9 cellular contexts compared by ENCODE assay signal in the genomic region with DNA sequence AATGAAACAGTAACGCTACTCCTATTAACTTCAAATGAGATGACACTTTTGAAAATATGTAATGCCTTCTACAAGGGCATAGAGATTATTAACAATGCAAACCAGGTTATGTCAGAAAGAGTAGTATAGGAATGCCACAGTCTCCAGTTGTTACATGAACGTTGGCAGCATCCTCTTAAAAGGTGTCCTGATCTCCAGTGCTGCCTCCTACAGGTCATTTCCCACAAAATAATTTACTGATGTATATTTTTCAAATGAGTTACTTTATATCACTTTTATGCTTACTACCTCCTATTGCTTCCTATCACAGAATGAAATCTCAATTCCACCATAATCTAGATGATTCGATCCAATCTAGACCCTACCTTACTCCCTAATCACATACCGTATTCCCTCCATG.
DNase-seq lines count a peak whose midpoint lies in the region; ATAC-seq, FAIRE-seq and TF ChIP-seq lines count a peak whose summit lies in the region.
"Had no signal": no experiment of that assay in that cellular context is flagged by ENCODE, and none has a peak within 500 bp of the region (broad histone marks: within the 10 kb centered on the region; RNA-seq: fewer than 3 reads in every experiment).

No MANE protein-coding gene starts in this region.

- ATAC-seq in T-helper 17 cell (no peak), HG02840 (IDR thresholded peaks at IDR 0.05; ENCODE audit: low FRiP score, unreplicated experiment) (no peak)
- ATAC-seq: K562 had no signal

- no peak for FAIRE-seq in small intestine (lab: Jason Lieb, UNC)
- FAIRE-seq: K562 had no signal

- peak; percentile 33 for DNase-seq in DMS 273 (lab: John Stamatoyannopoulos, UW; ENCODE audit: unreplicated experiment)
- no peak for DNase-seq in DMS 273 treated with DMSO at 0.1 percent for 48 hours (lab: John Stamatoyannopoulos, UW)
- peak; percentile 27 for DNase-seq in NCI-H69 (lab: John Stamatoyannopoulos, UW)
- no peak for DNase-seq in endodermal cell
- DNase-seq in small intestine = peak; percentile 0
- no peak for DNase-seq in T-helper 17 cell
- DNase-seq in T-helper 9 cell = no peak

- no peaks in the 10 kb centered on the region for H3K27me3 ChIP-seq in endodermal cell (ENCODE audit: control insufficient read depth, insufficient read depth, low read length, poor library complexity, severe bottlenecking)
- H3K27me3 ChIP-seq in small intestine (ENCODE audit: control insufficient read depth in 2 of 2, insufficient read depth in 2 of 2, low read length in 2 of 2) = no peaks in the 10 kb centered on the region

- no peak overlapping the region for H3K27ac Mint-ChIP-seq in endodermal cell
- no peak overlapping the region for H3K27ac Mint-ChIP-seq in T-helper 17 cell

- H3K4me1 ChIP-seq in endodermal cell (ENCODE audit: control insufficient read depth, insufficient read depth, low read length) (no peaks in the 10 kb centered on the region), small intestine (ENCODE audit: control insufficient read depth in 2 of 2, insufficient read depth in 1 of 2, low read depth in 1 of 2, low read length in 1 of 2) (no peaks in the 10 kb centered on the region)

- no peaks in the 10 kb centered on the region for H3K36me3 Mint-ChIP-seq in endodermal cell (ENCODE audit: low read depth)
- no peaks in the 10 kb centered on the region for H3K36me3 Mint-ChIP-seq in T-helper 17 cell (ENCODE audit: low read depth)

- no peaks in the 10 kb centered on the region for H3K9me3 Mint-ChIP-seq in endodermal cell

- H3K27me3 Mint-ChIP-seq in endodermal cell (ENCODE audit: insufficient read depth) (no peaks in the 10 kb centered on the region), T-helper 17 cell (no peaks in the 10 kb centered on the region)

- H3K4me3 ChIP-seq in endodermal cell (ENCODE audit: low read length) (no peak overlapping the region), small intestine (ENCODE audit: low read depth in 1 of 2, low read length in 2 of 2) (no peak overlapping the region)
- H3K4me3 ChIP-seq: K562 had no signal

- no peaks in the 10 kb centered on the region for H3K9me3 ChIP-seq in endodermal cell (ENCODE audit: control insufficient read depth, low read length)
- H3K9me3 ChIP-seq in small intestine (ENCODE audit: control insufficient read depth, low read depth) = no peaks in the 10 kb centered on the region
- no peaks in the 10 kb centered on the region for H3K9me3 ChIP-seq in T-helper 17 cell (ENCODE audit: control insufficient read depth, low read length, poor library complexity, severe bottlenecking)

- no peak overlapping the region for H3K4me3 Mint-ChIP-seq in endodermal cell
- no peak overlapping the region for H3K4me3 Mint-ChIP-seq in T-helper 17 cell

- H3K9ac ChIP-seq in endodermal cell (ENCODE audit: extremely low read depth, low read length, poor library complexity, severe bottlenecking) = no peak overlapping the region

- H3K4me1 Mint-ChIP-seq in endodermal cell (no peaks in the 10 kb centered on the region), T-helper 17 cell (no peaks in the 10 kb centered on the region)

- H3K27ac ChIP-seq in endodermal cell (ENCODE audit: low read depth, low read length) = no peak overlapping the region
- no peak overlapping the region for H3K27ac ChIP-seq in small intestine (ENCODE audit: low read depth in 1 of 2, low read length in 1 of 2)

- peak; percentile 85 for TF ChIP-seq CTCF in endodermal cell (conservative IDR thresholded peaks at IDR 0.05)

- WGBS in endodermal cell (ENCODE audit: insufficient coverage in 1 of 2, insufficient read length in 1 of 2), 2 experiments = 71 to 75% methylated on average over 2 to 4 of the region's 4 CpGs
- 51 to 54% (median 54%) methylated on average over 4 of the region's 4 CpGs for WGBS in small intestine, 3 donors

- no peaks in the 10 kb centered on the region for H3K36me3 ChIP-seq in endodermal cell (ENCODE audit: control insufficient read depth, insufficient read depth, low read length)
- H3K36me3 ChIP-seq in small intestine (ENCODE audit: control insufficient read depth in 2 of 2, insufficient read depth in 2 of 2, low read length in 2 of 2) = no peaks in the 10 kb centered on the region

Comparison
In these comparisons a context has a peak if more than half of its experiments do, and no peak if none do; other contexts are left out.
1. DNase-seq: peak in DMS 273 (single experiment), NCI-H69 (single experiment) and small intestine (single experiment); none in DMS 273 treated with DMSO at 0.1 percent for 48 hours (single experiment), endodermal cell (single experiment), T-helper 17 cell (0 of 3) and T-helper 9 cell (single experiment).